ENCODE assay signal across 1 cellular context in the genomic region with DNA sequence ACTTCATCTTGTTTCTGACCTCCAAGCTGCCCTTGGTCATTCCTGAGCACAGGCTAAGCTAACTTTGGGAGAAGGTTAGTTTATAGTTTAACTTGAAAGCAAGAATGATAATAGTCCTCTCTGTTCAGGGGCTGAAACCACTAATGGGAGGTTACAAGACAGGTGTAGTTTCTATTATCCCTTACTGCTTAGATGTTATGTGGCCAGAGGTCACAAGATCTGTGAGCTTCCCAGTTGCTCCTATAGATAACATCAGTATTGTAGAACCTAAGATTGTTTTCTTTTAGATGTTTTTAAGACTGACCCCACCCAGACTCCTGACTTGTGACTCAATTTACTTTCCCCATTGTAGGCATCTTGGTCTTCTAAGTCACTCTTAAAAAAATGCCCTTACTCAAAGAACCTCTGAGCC.
TF ChIP-seq lines count a peak whose summit lies in the region.

No MANE protein-coding gene starts in this region.

TF ChIP-seq in HepG2, 621 proteins besides CTCF, POLR2A, EP300 and RAD21 (continued from another document and continues in another):
- TF ChIP-seq ZNF318 (CRISPR knock-in tag; IDR thresholded peaks at IDR 0.05) (no peak), ZNF121 (CRISPR knock-in tag; IDR thresholded peaks at IDR 0.05) (no peak), ZNF326 (CRISPR knock-in tag; IDR thresholded peaks at IDR 0.05; ENCODE audit: borderline replicate concordance) (no peak), GMEB2 (CRISPR knock-in tag; IDR thresholded peaks at IDR 0.05; ENCODE audit: low read depth) (no peak), NR3C1 (CRISPR knock-in tag; IDR thresholded peaks at IDR 0.05) (no peak), ZKSCAN8 (CRISPR knock-in tag; IDR thresholded peaks at IDR 0.05; ENCODE audit: borderline replicate concordance) (peak; percentile 24; the same call in 1 of the 2 replicates), ZBTB37 (CRISPR knock-in tag; IDR thresholded peaks at IDR 0.05) (no peak), NR2F6 (IDR thresholded peaks at IDR 0.05) (peak; percentile 76), NR2F6 (CRISPR knock-in tag; IDR thresholded peaks at IDR 0.05) (peak; percentile 70), FOXA3 (CRISPR knock-in tag; IDR thresholded peaks at IDR 0.05) (peak; percentile 37; the same call in 1 of the 2 replicates), ZNF569 (CRISPR knock-in tag; IDR thresholded peaks at IDR 0.05; ENCODE audit: borderline replicate concordance) (no peak), PPARG (CRISPR knock-in tag; conservative IDR thresholded peaks at IDR 0.05) (peak; percentile 86), CBFB (CRISPR knock-in tag; IDR thresholded peaks at IDR 0.05) (0 out of 2 replicates have a peak, but pooled peaks have one; percentile 38), FOXJ3 (CRISPR knock-in tag; IDR thresholded peaks at IDR 0.05; ENCODE audit: borderline replicate concordance) (peak; percentile 47; the same call in 1 of the 2 replicates), GATAD2A (CRISPR knock-in tag; IDR thresholded peaks at IDR 0.05) (peak; percentile 64), NR2F2 (IDR thresholded peaks at IDR 0.05; ENCODE audit: borderline replicate concordance, low read depth) (peak; percentile 74), TEAD3 (CRISPR knock-in tag; optimal IDR thresholded peaks at IDR 0.05; ENCODE audit: borderline replicate concordance) (peak; percentile 33), ZNF30 (CRISPR knock-in tag; IDR thresholded peaks at IDR 0.05) (no peak), CENPT (CRISPR knock-in tag; IDR thresholded peaks at IDR 0.05; ENCODE audit: low read depth) (no peak), SOX6 (IDR thresholded peaks at IDR 0.05) (no peak), SOX6 (CRISPR knock-in tag; IDR thresholded peaks at IDR 0.05) (peak; percentile 85), MED1 (CRISPR knock-in tag; IDR thresholded peaks at IDR 0.05) (0 out of 2 replicates have a peak, but pooled peaks have one; percentile 35), CBX1 (IDR thresholded peaks at IDR 0.05; ENCODE audit: low read depth) (no peak), ESRRA (CRISPR knock-in tag; IDR thresholded peaks at IDR 0.05; ENCODE audit: low read depth) (peak; percentile 81), ZNF10 (CRISPR knock-in tag; IDR thresholded peaks at IDR 0.05; ENCODE audit: borderline replicate concordance, low read depth) (no peak), RBM39 (IDR thresholded peaks at IDR 0.05; ENCODE audit: low read depth, low read length, poor library complexity, severe bottlenecking) (no peak), ZNF713 (CRISPR knock-in tag; IDR thresholded peaks at IDR 0.05) (no peak), BCL6 (CRISPR knock-in tag; IDR thresholded peaks at IDR 0.05) (peak; percentile 58), ZNF746 (CRISPR knock-in tag; IDR thresholded peaks at IDR 0.05) (no peak), ZIK1 (CRISPR knock-in tag; IDR thresholded peaks at IDR 0.05; ENCODE audit: borderline replicate concordance, low read depth) (no peak), HDAC2 (CRISPR knock-in tag; IDR thresholded peaks at IDR 0.05) (peak; percentile 41; the same call in 1 of the 2 replicates), ISL2 (CRISPR knock-in tag; IDR thresholded peaks at IDR 0.05) (peak; percentile 74; the same call in 1 of the 2 replicates), SOX13 (IDR thresholded peaks at IDR 0.05) (no peak; the same call in 1 of the 2 replicates), SOX13 (CRISPR knock-in tag; conservative IDR thresholded peaks at IDR 0.05 in 1 of 2, IDR thresholded peaks at IDR 0.05 in 1 of 2) (peak in 1 of 2 experiments; percentile 90; a peak in 2 of 4 replicates), MIXL1 (CRISPR knock-in tag; IDR thresholded peaks at IDR 0.05) (peak; percentile 35; the same call in 1 of the 2 replicates), SMC3 (IDR thresholded peaks at IDR 0.05; ENCODE audit: low read length) (no peak), ZNF644 (CRISPR knock-in tag; IDR thresholded peaks at IDR 0.05; ENCODE audit: low read depth) (0 out of 2 replicates have a peak, but pooled peaks have one; percentile 33), PAXIP1 (CRISPR knock-in tag; conservative IDR thresholded peaks at IDR 0.05) (peak; percentile 59)
- TF ChIP-seq, protein P1, sequence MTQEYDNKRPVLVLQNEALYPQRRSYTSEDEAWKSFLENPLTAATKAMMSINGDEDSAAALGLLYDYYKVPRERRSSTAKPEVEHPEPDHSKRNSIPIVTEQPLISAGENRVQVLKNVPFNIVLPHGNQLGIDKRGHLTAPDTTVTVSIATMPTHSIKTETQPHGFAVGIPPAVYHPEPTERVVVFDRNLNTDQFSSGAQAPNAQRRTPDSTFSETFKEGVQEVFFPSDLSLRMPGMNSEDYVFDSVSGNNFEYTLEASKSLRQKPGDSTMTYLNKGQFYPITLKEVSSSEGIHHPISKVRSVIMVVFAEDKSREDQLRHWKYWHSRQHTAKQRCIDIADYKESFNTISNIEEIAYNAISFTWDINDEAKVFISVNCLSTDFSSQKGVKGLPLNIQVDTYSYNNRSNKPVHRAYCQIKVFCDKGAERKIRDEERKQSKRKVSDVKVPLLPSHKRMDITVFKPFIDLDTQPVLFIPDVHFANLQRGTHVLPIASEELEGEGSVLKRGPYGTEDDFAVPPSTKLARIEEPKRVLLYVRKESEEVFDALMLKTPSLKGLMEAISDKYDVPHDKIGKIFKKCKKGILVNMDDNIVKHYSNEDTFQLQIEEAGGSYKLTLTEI (CRISPR knock-in tag; conservative IDR thresholded peaks at IDR 0.05), result no peak
- TF ChIP-seq, protein P2, sequence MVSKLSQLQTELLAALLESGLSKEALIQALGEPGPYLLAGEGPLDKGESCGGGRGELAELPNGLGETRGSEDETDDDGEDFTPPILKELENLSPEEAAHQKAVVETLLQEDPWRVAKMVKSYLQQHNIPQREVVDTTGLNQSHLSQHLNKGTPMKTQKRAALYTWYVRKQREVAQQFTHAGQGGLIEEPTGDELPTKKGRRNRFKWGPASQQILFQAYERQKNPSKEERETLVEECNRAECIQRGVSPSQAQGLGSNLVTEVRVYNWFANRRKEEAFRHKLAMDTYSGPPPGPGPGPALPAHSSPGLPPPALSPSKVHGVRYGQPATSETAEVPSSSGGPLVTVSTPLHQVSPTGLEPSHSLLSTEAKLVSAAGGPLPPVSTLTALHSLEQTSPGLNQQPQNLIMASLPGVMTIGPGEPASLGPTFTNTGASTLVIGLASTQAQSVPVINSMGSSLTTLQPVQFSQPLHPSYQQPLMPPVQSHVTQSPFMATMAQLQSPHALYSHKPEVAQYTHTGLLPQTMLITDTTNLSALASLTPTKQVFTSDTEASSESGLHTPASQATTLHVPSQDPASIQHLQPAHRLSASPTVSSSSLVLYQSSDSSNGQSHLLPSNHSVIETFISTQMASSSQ (IDR thresholded peaks at IDR 0.05; ENCODE audit: low read depth), result 0 out of 2 replicates have a peak, but pooled peaks have one; percentile 28
- TF ChIP-seq, protein P2 (CRISPR knock-in tag; IDR thresholded peaks at IDR 0.05; ENCODE audit: borderline replicate concordance), result no peak; the same call in 1 of the 2 replicates
